Comparison of ENCODE assay signal across 22 cellular contexts in genomic region chr14:74658535-74659130, GRCh38. TPM values are rescaled to one million over a fixed set of nuclear protein-coding genes. Genes with fewer than 3 reads are reported as not detected.
DNase-seq lines count a peak whose midpoint lies in the region; ATAC-seq, FAIRE-seq and TF ChIP-seq lines count a peak whose summit lies in the region.
"Had no signal": no experiment of that assay in that cellular context is flagged by ENCODE, and none has a peak within 500 bp of the region (broad histone marks: within the 10 kb centered on the region; RNA-seq: fewer than 3 reads in every experiment).

No MANE protein-coding gene starts in this region.

- no TSS peak for BruUV-seq in HepG2 (replicated peaks; lab: Mats Ljungman, UMichigan)

- peaks cover 24% of the 10 kb centered on the region for H3K36me3 Mint-ChIP-seq in chondrocyte (ENCODE audit: low read depth)

- TF ChIP-seq CTCF in chondrocyte (IDR thresholded peaks at IDR 0.05) (no peak), HepG2 (CRISPR knock-in tag; IDR thresholded peaks at IDR 0.05) (no peak)

- peaks cover 4% of the 10 kb centered on the region for H3K9me3 Mint-ChIP-seq in chondrocyte (ENCODE audit: low read depth)
- H3K9me3 Mint-ChIP-seq: activated CD4-positive, alpha-beta memory T cell treated with anti-CD3 and anti-CD28 coated beads, Interleukin-2, amount 10 ng/mL, durations not matched to agents 7 days and 5 days; activated naive CD8-positive, alpha-beta T cell treated with anti-CD3 and anti-CD28 coated beads for 36 hours; CD8-positive, alpha-beta memory T cell; endodermal cell; naive B cell had no signal

- H3K9ac ChIP-seq in HepG2 (ENCODE audit: insufficient read depth, low read depth, low read length), result no peak overlapping the region

- H2AFZ ChIP-seq in ACC112 (ENCODE audit: low read length, unreplicated experiment), result no peak overlapping the region
- H2AFZ ChIP-seq in HepG2 (ENCODE audit: low read length), result no peak overlapping the region

- in situ Hi-C loops in HepG2 (cut with HindIII; ENCODE audit: extremely low pct_ligation_motif_present, low pct_unique_long_range_greater_than_20kb), result no loop called here

- H3K79me2 ChIP-seq in ACC112 (ENCODE audit: control insufficient read depth, insufficient read depth, low read length, unreplicated experiment) (no peaks in the 10 kb centered on the region), HepG2 (ENCODE audit: insufficient read depth, low read length) (no peaks in the 10 kb centered on the region)

- H3K27me3 Mint-ChIP-seq in chondrocyte (ENCODE audit: low read depth), result no peaks in the 10 kb centered on the region
- H3K27me3 Mint-ChIP-seq: activated CD4-positive, alpha-beta memory T cell treated with anti-CD3 and anti-CD28 coated beads, Interleukin-2, amount 10 ng/mL, durations not matched to agents 7 days and 5 days; activated naive CD8-positive, alpha-beta T cell treated with anti-CD3 and anti-CD28 coated beads for 36 hours; CD8-positive, alpha-beta memory T cell; naive B cell had no signal

- POLR2A ChIA-PET in HepG2 (lab: Yijun Ruan, JAX), result no interaction called here

- no peaks in the 10 kb centered on the region; the same call in 1 of the 2 replicates for H4K20me1 ChIP-seq in HepG2 (ENCODE audit: insufficient read depth, low read length)

- H3K27me3 ChIP-seq in ACC112 (ENCODE audit: insufficient read depth, low read length), result no peaks in the 10 kb centered on the region
- H3K27me3 ChIP-seq in HepG2 (ENCODE audit: control insufficient read depth in 1 of 2, insufficient read depth in 2 of 2, low read length in 2 of 2), result no peaks in the 10 kb centered on the region
- H3K27me3 ChIP-seq: tibial nerve had no signal

- H3K4me3 Mint-ChIP-seq in chondrocyte (ENCODE audit: unreplicated experiment), result no peak overlapping the region
- H3K4me3 Mint-ChIP-seq: activated CD4-positive, alpha-beta memory T cell treated with anti-CD3 and anti-CD28 coated beads, Interleukin-2, amount 10 ng/mL, durations not matched to agents 7 days and 5 days; activated naive CD8-positive, alpha-beta T cell treated with anti-CD3 and anti-CD28 coated beads for 36 hours; CD8-positive, alpha-beta memory T cell; endodermal cell; naive B cell had no signal

- no peaks in the 10 kb centered on the region for H3K9me3 ChIP-seq in HepG2 (ENCODE audit: low read length)
- H3K9me3 ChIP-seq: psoas muscle, tibial nerve had no signal

- H3K4me1 Mint-ChIP-seq in chondrocyte (ENCODE audit: low read depth), result peaks cover 47% of the 10 kb centered on the region
- H3K4me1 Mint-ChIP-seq: activated CD4-positive, alpha-beta memory T cell treated with anti-CD3 and anti-CD28 coated beads, Interleukin-2, amount 10 ng/mL, durations not matched to agents 7 days and 5 days; CD8-positive, alpha-beta memory T cell had no signal

- peaks cover 64% of the 10 kb centered on the region for H3K4me1 ChIP-seq in ACC112 (ENCODE audit: control insufficient read depth, insufficient read depth, low read length, unreplicated experiment)
- H3K4me1 ChIP-seq in HepG2 (ENCODE audit: insufficient read depth, low read length), result no peaks in the 10 kb centered on the region

- TF ChIP-seq RAD21 in HepG2 (CRISPR knock-in tag; IDR thresholded peaks at IDR 0.05), result no peak

- CTCF ChIA-PET in HepG2 (lab: Yijun Ruan, JAX; ENCODE audit: low intra/inter-chr PET ratio, low total read pairs), result no interaction called here

- TF ChIP-seq POLR2A in HepG2 (IDR thresholded peaks at IDR 0.05; ENCODE audit: insufficient read depth in 1 of 2, low read depth in 2 of 2, low read length in 2 of 2), result no peak

- no peak for FAIRE-seq in HepG2 (lab: Jason Lieb, UNC)
- FAIRE-seq: A204.1 had no signal

- H3K27ac ChIP-seq in ACC112 (ENCODE audit: low read depth, low read length) (peak overlapping the region; percentile 74), HepG2 (ENCODE audit: extremely low read length, insufficient read depth, low read length) (no peak overlapping the region)
- H3K27ac ChIP-seq: psoas muscle, tibial nerve, WERI-Rb-1 had no signal

- H3K4me3 ChIP-seq in ACC112 (ENCODE audit: low read depth, low read length) (no peak overlapping the region), HepG2 (replicated peaks in 1 of 3; ENCODE audit: insufficient read depth in 1 of 3, low read depth in 2 of 3, low read length in 3 of 3) (no peak overlapping the region)
- H3K4me3 ChIP-seq: lung, psoas muscle, tibial nerve had no signal

- H3K27ac Mint-ChIP-seq in chondrocyte (ENCODE audit: unreplicated experiment), result peak overlapping the region; percentile 54
- H3K27ac Mint-ChIP-seq: activated CD4-positive, alpha-beta memory T cell treated with anti-CD3 and anti-CD28 coated beads, Interleukin-2, amount 10 ng/mL, durations not matched to agents 7 days and 5 days; activated naive CD8-positive, alpha-beta T cell treated with anti-CD3 and anti-CD28 coated beads for 36 hours; endodermal cell had no signal

- DNase-seq in NCI-H226, result peak; percentile 51
- DNase-seq in chondrocyte (ENCODE audit: low spot score), result no peak
- no peak for DNase-seq in HepG2 (ENCODE audit: low spot score)
- DNase-seq in NCI-H510A (lab: John Stamatoyannopoulos, UW), result no peak
- DNase-seq in NCI-H2196 treated with DMSO at 0.1 percent for 48 hours (lab: John Stamatoyannopoulos, UW; ENCODE audit: unreplicated experiment), result no peak
- no peak for DNase-seq in stimulated activated CD4-positive, alpha-beta T cell treated with anti-CD3 and anti-CD28 coated beads, Interleukin-1b, Interleukin-23, amount 100 ng/mL, for 48 hours
- DNase-seq in cardiac septum (ENCODE audit: low spot score), result no peak
- DNase-seq: activated CD4-positive, alpha-beta memory T cell treated with anti-CD3 and anti-CD28 coated beads, Interleukin-2, amount 10 ng/mL, durations not matched to agents 7 days and 5 days; activated naive CD8-positive, alpha-beta T cell treated with anti-CD3 and anti-CD28 coated beads for 36 hours; CD8-positive, alpha-beta memory T cell; endodermal cell; naive B cell; NCI-H1417 treated with DMSO at 0.1 percent for 48 hours; psoas muscle; Right ventricle myocardium superior; stimulated activated naive CD4-positive, alpha-beta T cell; T-helper 1 cell; WERI-Rb-1 had no signal

- no peak for ATAC-seq in HepG2
- ATAC-seq: psoas muscle had no signal

- H3K4me2 ChIP-seq in HepG2 (ENCODE audit: low read depth, low read length), result no peak overlapping the region

- WGBS in HepG2 (ENCODE audit: low lambda C conversion rate), result 95% methylated on average over 1 of the region's 1 CpG

- H3K36me3 ChIP-seq in ACC112 (ENCODE audit: insufficient read depth, low read length) (0 out of 2 replicates have a peak, but pooled peaks cover 7% of the 10 kb centered on the region), HepG2 (replicated peaks in 1 of 2; ENCODE audit: control insufficient read depth in 1 of 2, insufficient read depth in 2 of 2, low read length in 2 of 2) (peaks cover 2 to 21% of the 10 kb centered on the region in 2 experiments)

- no peak for TF ChIP-seq EP300 in HepG2 (IDR thresholded peaks at IDR 0.05; ENCODE audit: low read depth in 2 of 2, low read length in 2 of 2)
- no peak for TF ChIP-seq EP300 in HepG2 (CRISPR knock-in tag; IDR thresholded peaks at IDR 0.05; ENCODE audit: borderline replicate concordance)

- intact Hi-C loops in HepG2 (cut with micrococcal nuclease; ENCODE audit: unreplicated experiment), result no loop called here
- intact Hi-C loops in cardiac septum (cut with DNase I), result no loop called here

RNA-seq across cellular contexts. Expression of gene LTBP2, which starts 46.6 kb away (rescaled TPM):
- total RNA-seq in chondrocyte, result 210 to 446 TPM (median 215 TPM) in 3 replicates
- 0.18 and 0.20 TPM in 2 replicates for total RNA-seq in HepG2 (2016; rRNA removed; fragmentation: Illumina TruSeq; extraction: Trizol)
- total RNA-seq in HepG2 (2016; cell fraction: cytosol; rRNA removed; fragmentation: Illumina TruSeq; extraction: Trizol; ENCODE audit: low read depth), result 0.09 TPM in 1 of 2 replicates, not detected in the other
- total RNA-seq in HepG2 (2016; cell fraction: insoluble cytoplasmic fraction; rRNA removed; fragmentation: Illumina TruSeq; extraction: Trizol), result 0.10 and 0.41 TPM in 2 replicates
- total RNA-seq in HepG2 (2016; cell fraction: membrane; rRNA removed; fragmentation: Illumina TruSeq; extraction: Trizol), result 0.06 TPM in 1 of 2 replicates, not detected in the other
- total RNA-seq in HepG2 (2016; cell fraction: nucleus; rRNA removed; fragmentation: Illumina TruSeq; extraction: Trizol), result 0.28 and 0.84 TPM in 2 replicates
- polyA plus RNA-seq in HepG2 (2011; rRNA removed), result 0.41 and 0.46 TPM in 2 replicates
- 0.32 and 0.35 TPM in 2 replicates for polyA plus RNA-seq in HepG2 (2011; cell fraction: cytosol; rRNA removed)
- 1.4 and 1.5 TPM in 2 replicates for polyA plus RNA-seq in HepG2 (2011; cell fraction: nucleus; rRNA removed)
- 0.27 and 0.68 TPM in 2 replicates for polyA plus RNA-seq in HepG2 (2012)
- 0.06 TPM in 1 of 2 replicates, not detected in the other for polyA plus RNA-seq in HepG2 (2016; cell fraction: cytosol; fragmentation: Illumina TruSeq; extraction: Trizol; ENCODE audit: low read depth)
- polyA plus RNA-seq in HepG2 (2016; cell fraction: insoluble cytoplasmic fraction; fragmentation: Illumina TruSeq; extraction: Trizol; ENCODE audit: low read depth), result 0.12 and 0.17 TPM in 2 replicates
- polyA plus RNA-seq in HepG2 (2016; cell fraction: membrane; fragmentation: Illumina TruSeq; extraction: Trizol; ENCODE audit: low read depth), result 0.07 and 0.09 TPM in 2 replicates
- 0.64 and 0.72 TPM in 2 replicates for polyA plus RNA-seq in HepG2 (2016; cell fraction: nucleus; fragmentation: Illumina TruSeq; extraction: Trizol; ENCODE audit: insufficient read depth, low read depth)
- polyA minus RNA-seq in HepG2 (2011; rRNA and poly(A)+ RNA removed; ENCODE audit: low replicate concordance), result 0.44 and 1.1 TPM in 2 replicates
- 0.35 and 0.89 TPM in 2 replicates for polyA minus RNA-seq in HepG2 (2011; cell fraction: cytosol; rRNA and poly(A)+ RNA removed)
- 0.52 and 0.99 TPM in 2 replicates for polyA minus RNA-seq in HepG2 (2011; cell fraction: nucleus; rRNA and poly(A)+ RNA removed)
- total RNA-seq in cardiac septum, result 93.7 TPM

RNA-seq across cellular contexts. Expression of gene AREL1, which starts 54.2 kb away (rescaled TPM):
- total RNA-seq in chondrocyte (34.7 to 50.2 TPM (median 35.9 TPM) in 3 replicates), HepG2 (2016; rRNA removed; fragmentation: Illumina TruSeq; extraction: Trizol) (18.4 and 21.3 TPM in 2 replicates), cardiac septum (21.2 TPM)
- total RNA-seq in HepG2 (2016; cell fraction: cytosol; rRNA removed; fragmentation: Illumina TruSeq; extraction: Trizol; ENCODE audit: low read depth), result 3.5 TPM in 2 replicates
- 19.8 and 20.9 TPM in 2 replicates for total RNA-seq in HepG2 (2016; cell fraction: insoluble cytoplasmic fraction; rRNA removed; fragmentation: Illumina TruSeq; extraction: Trizol)
- 9.2 and 9.5 TPM in 2 replicates for total RNA-seq in HepG2 (2016; cell fraction: membrane; rRNA removed; fragmentation: Illumina TruSeq; extraction: Trizol)
- total RNA-seq in HepG2 (2016; cell fraction: nucleus; rRNA removed; fragmentation: Illumina TruSeq; extraction: Trizol), result 26.2 and 29.2 TPM in 2 replicates
- 25.4 and 29.6 TPM in 2 replicates for polyA plus RNA-seq in HepG2 (2011; rRNA removed)
- polyA plus RNA-seq in HepG2 (2011; cell fraction: cytosol; rRNA removed), result 24.2 and 28.0 TPM in 2 replicates
- 48.2 and 52.6 TPM in 2 replicates for polyA plus RNA-seq in HepG2 (2011; cell fraction: nucleus; rRNA removed)
- polyA plus RNA-seq in HepG2 (2012), result 12.5 and 16.0 TPM in 2 replicates
- polyA plus RNA-seq in HepG2 (2016; cell fraction: cytosol; fragmentation: Illumina TruSeq; extraction: Trizol; ENCODE audit: low read depth), result 1.2 TPM in 2 replicates
- 14.8 and 15.3 TPM in 2 replicates for polyA plus RNA-seq in HepG2 (2016; cell fraction: insoluble cytoplasmic fraction; fragmentation: Illumina TruSeq; extraction: Trizol; ENCODE audit: low read depth)
- polyA plus RNA-seq in HepG2 (2016; cell fraction: membrane; fragmentation: Illumina TruSeq; extraction: Trizol; ENCODE audit: low read depth), result 4.1 and 4.7 TPM in 2 replicates
- polyA plus RNA-seq in HepG2 (2016; cell fraction: nucleus; fragmentation: Illumina TruSeq; extraction: Trizol; ENCODE audit: insufficient read depth, low read depth), result 26.0 and 27.0 TPM in 2 replicates
- 135 and 167 TPM in 2 replicates for polyA minus RNA-seq in HepG2 (2011; rRNA and poly(A)+ RNA removed; ENCODE audit: low replicate concordance)
- 14.9 and 19.7 TPM in 2 replicates for polyA minus RNA-seq in HepG2 (2011; cell fraction: cytosol; rRNA and poly(A)+ RNA removed)
- polyA minus RNA-seq in HepG2 (2011; cell fraction: nucleus; rRNA and poly(A)+ RNA removed), result 60.0 and 62.0 TPM in 2 replicates

RNA-seq across cellular contexts. Expression of gene FCF1, which starts 54.3 kb away (rescaled TPM):
- 51.7 to 67.7 TPM (median 52.9 TPM) in 3 replicates for total RNA-seq in chondrocyte
- total RNA-seq in HepG2 (2016; rRNA removed; fragmentation: Illumina TruSeq; extraction: Trizol), result 44.4 and 70.8 TPM in 2 replicates
- total RNA-seq in HepG2 (2016; cell fraction: cytosol; rRNA removed; fragmentation: Illumina TruSeq; extraction: Trizol; ENCODE audit: low read depth), result 6.5 and 7.9 TPM in 2 replicates
- 47.2 and 70.6 TPM in 2 replicates for total RNA-seq in HepG2 (2016; cell fraction: insoluble cytoplasmic fraction; rRNA removed; fragmentation: Illumina TruSeq; extraction: Trizol)
- total RNA-seq in HepG2 (2016; cell fraction: membrane; rRNA removed; fragmentation: Illumina TruSeq; extraction: Trizol), result 22.9 and 29.1 TPM in 2 replicates
- 23.9 and 25.1 TPM in 2 replicates for total RNA-seq in HepG2 (2016; cell fraction: nucleus; rRNA removed; fragmentation: Illumina TruSeq; extraction: Trizol)
- polyA plus RNA-seq in HepG2 (2011; rRNA removed), result 26.2 and 31.0 TPM in 2 replicates
- 14.5 and 24.4 TPM in 2 replicates for polyA plus RNA-seq in HepG2 (2011; cell fraction: cytosol; rRNA removed)
- 9.2 and 12.3 TPM in 2 replicates for polyA plus RNA-seq in HepG2 (2011; cell fraction: nucleus; rRNA removed)
- 25.9 and 41.2 TPM in 2 replicates for polyA plus RNA-seq in HepG2 (2012)
- 7.5 and 8.5 TPM in 2 replicates for polyA plus RNA-seq in HepG2 (2016; cell fraction: cytosol; fragmentation: Illumina TruSeq; extraction: Trizol; ENCODE audit: low read depth)
- 72.6 and 86.3 TPM in 2 replicates for polyA plus RNA-seq in HepG2 (2016; cell fraction: insoluble cytoplasmic fraction; fragmentation: Illumina TruSeq; extraction: Trizol; ENCODE audit: low read depth)
- polyA plus RNA-seq in HepG2 (2016; cell fraction: membrane; fragmentation: Illumina TruSeq; extraction: Trizol; ENCODE audit: low read depth), result 20.0 and 20.7 TPM in 2 replicates
- polyA plus RNA-seq in HepG2 (2016; cell fraction: nucleus; fragmentation: Illumina TruSeq; extraction: Trizol; ENCODE audit: insufficient read depth, low read depth), result 34.0 and 37.4 TPM in 2 replicates
- 7.2 and 30.7 TPM in 2 replicates for polyA minus RNA-seq in HepG2 (2011; rRNA and poly(A)+ RNA removed; ENCODE audit: low replicate concordance)
- 20.0 TPM in 2 replicates for polyA minus RNA-seq in HepG2 (2011; cell fraction: cytosol; rRNA and poly(A)+ RNA removed)
- polyA minus RNA-seq in HepG2 (2011; cell fraction: nucleus; rRNA and poly(A)+ RNA removed), result 15.7 and 17.8 TPM in 2 replicates
- total RNA-seq in cardiac septum, result 36.6 TPM

Comparison
In these comparisons a context has a peak if more than half of its experiments do, and no peak if none do; other contexts are left out.
1. RNA of gene LTBP2, which starts 46.6 kb away (total RNA-seq): 210 to 446 TPM in chondrocyte and 93.7 TPM in cardiac septum (single experiment); 0.06 to 0.84 TPM in HepG2; every median in the first group is over 10 times any median in the second.